ENCODE assay signal across 11 cellular contexts in genomic region chr9:83218411-83219090, GRCh38.
DNase-seq lines count a peak whose midpoint lies in the region; ATAC-seq and TF ChIP-seq lines count a peak whose summit lies in the region.
"Had no signal": no experiment of that assay in that cellular context is flagged by ENCODE, and none has a peak within 500 bp of the region (broad histone marks: within the 10 kb centered on the region; RNA-seq: fewer than 3 reads in every experiment).

No MANE protein-coding gene starts in this region.

- peak overlapping the region; percentile 24 to 53 for H3K4me3 Mint-ChIP-seq in CD14-positive monocyte

- H3K36me3 Mint-ChIP-seq in CD14-positive monocyte, result no peaks in the 10 kb centered on the region
- H3K36me3 Mint-ChIP-seq: CD4-positive, CD25-positive, alpha-beta regulatory T cell had no signal

- peaks cover 4 to 15% (median 15%) of the 10 kb centered on the region in 3 donors for H3K27me3 Mint-ChIP-seq in CD14-positive monocyte (ENCODE audit: low read depth in 3 of 3)

- no peak for TF ChIP-seq POLR2A in prostate gland (IDR thresholded peaks at IDR 0.05)

- H3K27ac ChIP-seq in VCaP (peak overlapping the region; percentile 69), prostate gland (peak overlapping the region; percentile 20 to 70)

- H3K36me3 ChIP-seq in prostate gland, result no peaks in the 10 kb centered on the region

- peaks cover 0 to 7% (median 4%) of the 10 kb centered on the region in 7 donors for H3K9me3 Mint-ChIP-seq in CD14-positive monocyte
- H3K9me3 Mint-ChIP-seq: dendritic cell treated with granulocyte-macrophage colony-stimulating factor and Interleukin-4, amounts not matched to agents 40 ng/mL and 50 ng/mL, for 4 days had no signal

- H3K27ac Mint-ChIP-seq in CD14-positive monocyte, result no peak overlapping the region
- H3K27ac Mint-ChIP-seq: CD4-positive, CD25-positive, alpha-beta regulatory T cell had no signal

- no peaks in the 10 kb centered on the region for H3K27me3 ChIP-seq in prostate gland (replicated peaks; ENCODE audit: insufficient read depth)

- 47% methylated on average over 11 of the region's 11 CpGs for WGBS in prostate gland

- no peaks in the 10 kb centered on the region for H3K4me1 ChIP-seq in prostate gland (replicated peaks)

- ATAC-seq in HG03521 (IDR thresholded peaks at IDR 0.05; ENCODE audit: unreplicated experiment), result no peak
- ATAC-seq in GM18873 (IDR thresholded peaks at IDR 0.05; ENCODE audit: low FRiP score, unreplicated experiment), result no peak

- H3K9me3 ChIP-seq in prostate gland, result no peaks in the 10 kb centered on the region

- H3K4me3 ChIP-seq in fibroblast of villous mesenchyme (ENCODE audit: low read depth, low read length) (peak overlapping the region; percentile 70), prostate gland (peak overlapping the region in 1 of 2 donors; percentile 46)

- TF ChIP-seq CTCF in CD14-positive monocyte (IDR thresholded peaks at IDR 0.05) (no peak), VCaP (conservative IDR thresholded peaks at IDR 0.05) (no peak), fibroblast of villous mesenchyme (IDR thresholded peaks at IDR 0.05; ENCODE audit: insufficient read depth, low read depth, low read length) (no peak), prostate gland (IDR thresholded peaks at IDR 0.05) (no peak)

- peaks cover 11% of the 10 kb centered on the region for H3K4me1 Mint-ChIP-seq in CD14-positive monocyte

- intact Hi-C loops in CD14-positive monocyte (cut with micrococcal nuclease), result no loop called here
- intact Hi-C loops in prostate gland (cut with DNase I), result loop anchor here (5.0 kb wide), 1 partner anchor 324 kb away; no protein-coding TSS in a partner anchor

- DNase-seq in CD14-positive monocyte (ENCODE audit: low spot score) (no peak), fibroblast of villous mesenchyme (ENCODE audit: low read depth) (no peak), prostate gland (ENCODE audit: low spot score) (no peak), NCI-H345 treated with DMSO at 0.1 percent for 48 hours (lab: John Stamatoyannopoulos, UW; ENCODE audit: unreplicated experiment) (no peak), NOMO-1 treated with DMSO at 0.1 percent for 48 hours (lab: John Stamatoyannopoulos, UW; ENCODE audit: unreplicated experiment) (no peak)
- DNase-seq: KG1 had no signal
